2 cellular contexts compared by ENCODE assay signal in genomic region chr5:62273691-62274090, GRCh38.
TF ChIP-seq lines count a peak whose summit lies in the region.

No MANE protein-coding gene starts in this region.

TF ChIP-seq in H1, 55 proteins besides CTCF, POLR2A, EP300 and RAD21:
- TF ChIP-seq PHF8 (conservative IDR thresholded peaks at IDR 0.05; ENCODE audit: low read depth, low read length) (no peak), BACH1 (IDR thresholded peaks at IDR 0.05; ENCODE audit: low read length) (no peak)

TF ChIP-seq in HepG2, 621 proteins besides CTCF, POLR2A, EP300 and RAD21:
- TF ChIP-seq KMT2B (CRISPR knock-in tag; IDR thresholded peaks at IDR 0.05) (no peak), PLRG1 (conservative IDR thresholded peaks at IDR 0.05) (no peak), ELF1 (CRISPR knock-in tag; IDR thresholded peaks at IDR 0.05) (no peak), MTA3 (CRISPR knock-in tag; IDR thresholded peaks at IDR 0.05) (no peak), REL (CRISPR knock-in tag; conservative IDR thresholded peaks at IDR 0.05) (no peak), MIXL1 (CRISPR knock-in tag; IDR thresholded peaks at IDR 0.05) (no peak), SCMH1 (CRISPR knock-in tag; IDR thresholded peaks at IDR 0.05; ENCODE audit: borderline replicate concordance) (no peak), KAT8 (CRISPR knock-in tag; IDR thresholded peaks at IDR 0.05) (no peak)
